In the genomic region with DNA sequence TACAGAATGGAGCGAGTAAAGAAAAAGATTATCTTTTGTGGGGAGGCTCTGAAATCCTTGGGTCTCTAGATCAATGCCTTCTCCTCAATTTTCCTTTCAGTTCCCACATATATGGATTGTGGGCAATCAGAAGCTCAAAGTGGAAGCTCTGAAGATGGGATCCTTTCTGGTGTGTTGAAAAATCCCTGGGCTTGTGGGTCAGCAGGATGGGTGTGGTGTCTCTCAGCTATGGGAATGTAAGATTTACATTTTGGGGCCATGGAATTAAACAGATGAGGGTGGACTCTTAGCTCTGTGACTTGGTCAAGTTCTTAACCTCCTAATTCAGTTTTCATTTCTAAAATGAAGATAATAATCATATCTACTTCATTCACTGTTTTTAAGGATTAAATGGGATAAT, we compare ENCODE assay signal across 23 cellular contexts.
"Had no signal": no experiment of that assay in that cellular context is flagged by ENCODE, and none has a peak within 500 bp of the region (broad histone marks: within the 10 kb centered on the region; RNA-seq: fewer than 3 reads in every experiment).

No MANE protein-coding gene starts in this region.

- FAIRE-seq: pancreas had no signal

- H3K27ac ChIP-seq: neutrophil, pancreas, right lobe of liver, sigmoid colon, spleen, tibial artery, upper lobe of right lung, uterus had no signal

- H3K27me3 ChIP-seq: neutrophil, pancreas, sigmoid colon, spleen, stomach, tibial artery, transverse colon, upper lobe of right lung, uterus had no signal

- DNase-seq: naive B cell; naive thymus-derived CD8-positive, alpha-beta T cell; nephron progenitor cell; nucleus accumbens; pancreas; retina; right cardiac atrium; right lobe of liver; sigmoid colon; spleen; stimulated activated CD4-positive, alpha-beta T cell treated with anti-CD3 and anti-CD28 coated beads, Interleukin-12 subunit alpha, Interleukin-12 subunit beta, amount 100 ng/mL, for 4 hours; stimulated activated CD4-positive, alpha-beta T cell treated with anti-CD3 and anti-CD28 coated beads, Interleukin-1b, Interleukin-23, amount 100 ng/mL, for 48 hours; stimulated activated CD4-positive, alpha-beta T cell treated with anti-CD3 and anti-CD28 coated beads, Interleukin-4, amount 100 ng/mL, for 24 hours; stimulated activated naive B cell treated with anti-CD40 and anti-IgM and Interleukin-4, amounts not matched to agents 10 μg/mL and 1 μg/mL and 100 μg/mL, for 72 hours; stimulated activated naive CD4-positive, alpha-beta T cell treated with Interleukin-2 at 50 U/mL for 16 hours; stomach; tibial artery; transverse colon; upper lobe of right lung; uterus had no signal

- H3K36me3 ChIP-seq: neutrophil, pancreas, prostate gland, right lobe of liver, sigmoid colon, spleen, stomach, tibial artery, transverse colon, upper lobe of right lung, uterus had no signal

- H3K4me2 ChIP-seq: smooth muscle cell had no signal

- H3K4me3 ChIP-seq: pancreas, smooth muscle cell, uterus had no signal

- H3K4me1 ChIP-seq: pancreas, prostate gland, right lobe of liver, sigmoid colon, spleen, stomach, tibial artery, upper lobe of right lung, uterus had no signal

- H3K9me3 ChIP-seq: neutrophil, pancreas, prostate gland, right lobe of liver, sigmoid colon, stomach, tibial artery, transverse colon, upper lobe of right lung, uterus had no signal
